Comparison of ENCODE assay signal across 8 cellular contexts in the genomic region with DNA sequence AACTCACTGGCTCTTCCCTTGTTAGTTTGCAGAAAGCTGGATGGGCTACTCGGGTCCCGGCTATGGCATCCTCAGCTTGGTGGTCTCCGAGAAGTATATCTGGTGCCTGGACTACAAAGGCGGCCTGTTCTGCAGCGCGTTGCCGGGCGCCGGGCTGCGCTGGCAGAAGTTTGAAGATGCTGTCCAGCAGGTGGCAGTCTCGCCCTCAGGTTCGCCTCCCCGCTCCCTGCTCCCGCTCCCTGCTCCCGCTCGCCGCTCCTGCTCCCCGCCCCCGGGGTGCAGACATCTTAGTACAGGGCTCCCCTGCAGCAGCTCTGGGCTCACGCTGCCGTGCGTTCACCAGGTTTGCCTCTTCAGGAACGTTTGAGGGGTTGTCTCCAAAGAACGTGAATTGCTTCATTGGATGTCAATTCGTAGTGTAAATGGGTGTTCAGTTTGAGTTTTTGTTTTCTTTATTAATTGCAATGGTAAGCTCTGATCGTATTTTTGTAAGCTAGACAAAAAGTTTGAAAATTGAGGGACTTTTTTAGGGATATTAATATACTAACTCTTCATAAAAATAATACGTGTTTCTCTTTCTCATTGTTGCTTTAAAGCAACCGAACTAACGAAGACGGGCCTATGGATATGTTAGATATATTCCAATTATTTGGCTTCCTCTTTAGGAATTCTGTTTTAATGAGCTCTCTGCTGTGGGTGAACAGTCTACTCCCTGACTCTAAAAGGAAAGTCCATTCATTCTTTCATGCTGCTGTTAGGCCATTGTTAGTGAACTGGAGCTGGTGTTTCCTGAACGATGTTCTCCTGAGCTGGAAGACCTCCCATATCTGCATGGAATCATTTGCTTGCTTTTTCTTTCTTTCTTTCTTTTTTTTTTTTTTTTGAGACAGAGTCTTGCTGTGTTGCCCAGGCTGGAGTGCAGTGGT.
DNase-seq lines count a peak whose midpoint lies in the region; ATAC-seq and TF ChIP-seq lines count a peak whose summit lies in the region.

No MANE protein-coding gene starts in this region.

- intact Hi-C loops in CD14-positive monocyte (cut with micrococcal nuclease): loop anchor here (1.0 to 10.0 kb wide), 3 partner anchors 78 to 147 kb away; no protein-coding TSS in a partner anchor

- TF ChIP-seq CTCF in CD14-positive monocyte (IDR thresholded peaks at IDR 0.05): peak; percentile 82
- TF ChIP-seq CTCF in HFFc6 (IDR thresholded peaks at IDR 0.05): peak; percentile 91

- H3K27me3 Mint-ChIP-seq in CD14-positive monocyte (ENCODE audit: low read depth in 3 of 3) (no peaks in the 10 kb centered on the region), HFFc6 (ENCODE audit: insufficient read depth) (peaks cover 2% of the 10 kb centered on the region; the same call in 1 of the 2 replicates)
- no peaks in the 10 kb centered on the region for H3K27me3 Mint-ChIP-seq in effector memory CD8-positive, alpha-beta T cell

- H3K4me1 ChIP-seq in mesendoderm (ENCODE audit: control insufficient read depth, low read depth, low read length): no peaks in the 10 kb centered on the region

- WGBS in mesendoderm (ENCODE audit: extremely low coverage, insufficient coverage, low lambda C conversion rate): no CpG with 5 or more reads among the region's 31 CpGs

- H2BK5ac ChIP-seq in mesendoderm (ENCODE audit: low read length): no peak overlapping the region

- no peak overlapping the region for H3K4ac ChIP-seq in mesendoderm (ENCODE audit: low read depth, low read length)

- H3K36me3 ChIP-seq in mesendoderm (ENCODE audit: control insufficient read depth, insufficient read depth, low read length): peaks cover 2% of the 10 kb centered on the region

- no peak overlapping the region for H4K5ac ChIP-seq in mesendoderm (ENCODE audit: low read length)

- peak overlapping the region; percentile 38 for H3K9ac ChIP-seq in mesendoderm (ENCODE audit: low read length)

- peak overlapping the region in 1 of 2 donors; percentile 53 for H3K4me3 Mint-ChIP-seq in CD14-positive monocyte
- peak overlapping the region; percentile 83 for H3K4me3 Mint-ChIP-seq in HFFc6
- peak overlapping the region in 1 of 2 donors; percentile 56 for H3K4me3 Mint-ChIP-seq in effector memory CD8-positive, alpha-beta T cell

- no peak overlapping the region for H3K4me3 ChIP-seq in mesendoderm (ENCODE audit: low read length)

- peak; percentile 99 for ATAC-seq in effector memory CD8-positive, alpha-beta T cell (replicated peaks)
- ATAC-seq in HG03095 (IDR thresholded peaks at IDR 0.05; ENCODE audit: unreplicated experiment): no peak

- H3K56ac ChIP-seq in mesendoderm (ENCODE audit: low read length): no peak overlapping the region

- no peaks in the 10 kb centered on the region for H3K79me1 ChIP-seq in mesendoderm (ENCODE audit: low read length)

- no peak overlapping the region for H3K27ac ChIP-seq in mesendoderm (ENCODE audit: low read depth, low read length)

- H3K36me3 Mint-ChIP-seq in CD14-positive monocyte (peaks cover 68 to 89% of the 10 kb centered on the region in 2 donors), HFFc6 (ENCODE audit: low read depth) (no peaks in the 10 kb centered on the region; the same call in 1 of the 2 replicates)
- H3K36me3 Mint-ChIP-seq in effector memory CD8-positive, alpha-beta T cell (ENCODE audit: insufficient read depth): peaks cover 5% of the 10 kb centered on the region

- no peak overlapping the region for H2BK15ac ChIP-seq in mesendoderm (replicated peaks; ENCODE audit: low read depth)

- H2AK5ac ChIP-seq in mesendoderm (ENCODE audit: low read length): no peak overlapping the region

- H3K27ac Mint-ChIP-seq in CD14-positive monocyte: no peak overlapping the region
- H3K27ac Mint-ChIP-seq in HFFc6: peak overlapping the region; percentile 54
- no peak overlapping the region for H3K27ac Mint-ChIP-seq in effector memory CD8-positive, alpha-beta T cell

- H3K18ac ChIP-seq in mesendoderm (ENCODE audit: low read length): no peak overlapping the region

- H3K23ac ChIP-seq in mesendoderm (ENCODE audit: low read length): no peak overlapping the region

- H3K79me2 ChIP-seq in mesendoderm (ENCODE audit: control insufficient read depth, insufficient read depth, low read length): no peaks in the 10 kb centered on the region

- H3K9me3 Mint-ChIP-seq in CD14-positive monocyte (no peaks in the 10 kb centered on the region), HFFc6 (no peaks in the 10 kb centered on the region)
- H3K9me3 Mint-ChIP-seq in effector memory CD8-positive, alpha-beta T cell: no peaks in the 10 kb centered on the region

- no peak overlapping the region for H2BK120ac ChIP-seq in mesendoderm (ENCODE audit: low read depth, low read length)

- DNase-seq in CD14-positive monocyte (ENCODE audit: low spot score) (peak; percentile 57), HFFc6 (peak; percentile 53), NCI-H82 treated with DMSO at 0.1 percent for 48 hours (lab: John Stamatoyannopoulos, UW; ENCODE audit: unreplicated experiment) (peak; percentile 47), mesendoderm (peak; percentile 85)
- DNase-seq in activated CD8-positive, alpha-beta memory T cell treated with anti-CD3 and anti-CD28 coated beads for 48 hours (ENCODE audit: low read depth in 2 of 3, low spot score in 2 of 3): peak; percentile 25 to 45 (median 36)
- peak; percentile 38 to 71 (median 69) for DNase-seq in effector memory CD8-positive, alpha-beta T cell
- DNase-seq in stimulated activated CD8-positive, alpha-beta memory T cell treated with anti-CD3 and anti-CD28 coated beads, Interleukin-12 subunit alpha, Interleukin-12 subunit beta, amount 100 ng/mL, for 1 hour (ENCODE audit: low read depth): peak; percentile 31

- no peak overlapping the region for H3K4me2 ChIP-seq in mesendoderm (ENCODE audit: low read length)

- H3K27me3 ChIP-seq in mesendoderm (ENCODE audit: insufficient read depth, low read length, poor library complexity): no peaks in the 10 kb centered on the region

- H4K8ac ChIP-seq in mesendoderm (ENCODE audit: low read depth, low read length): no peak overlapping the region

- H3K4me1 Mint-ChIP-seq in CD14-positive monocyte (peaks cover 5% of the 10 kb centered on the region), HFFc6 (ENCODE audit: low read depth) (peaks cover 10% of the 10 kb centered on the region)
- peaks cover 0 to 1% of the 10 kb centered on the region in 2 donors for H3K4me1 Mint-ChIP-seq in effector memory CD8-positive, alpha-beta T cell (ENCODE audit: low read depth in 2 of 2)

Comparison
In these comparisons a context has a peak if more than half of its experiments do, and no peak if none do; other contexts are left out.
1. DNase-seq: peak in every context shown above with its lines; median percentile 85 in mesendoderm; 69 in effector memory CD8-positive, alpha-beta T cell; 57 in CD14-positive monocyte; 53 in HFFc6; 47 in NCI-H82 treated with DMSO at 0.1 percent for 48 hours; 36 in activated CD8-positive, alpha-beta memory T cell treated with anti-CD3 and anti-CD28 coated beads for 48 hours; 31 in stimulated activated CD8-positive, alpha-beta memory T cell treated with anti-CD3 and anti-CD28 coated beads, Interleukin-12 subunit alpha, Interleukin-12 subunit beta, amount 100 ng/mL, for 1 hour.